8 cellular contexts compared by ENCODE assay signal in the genomic region with DNA sequence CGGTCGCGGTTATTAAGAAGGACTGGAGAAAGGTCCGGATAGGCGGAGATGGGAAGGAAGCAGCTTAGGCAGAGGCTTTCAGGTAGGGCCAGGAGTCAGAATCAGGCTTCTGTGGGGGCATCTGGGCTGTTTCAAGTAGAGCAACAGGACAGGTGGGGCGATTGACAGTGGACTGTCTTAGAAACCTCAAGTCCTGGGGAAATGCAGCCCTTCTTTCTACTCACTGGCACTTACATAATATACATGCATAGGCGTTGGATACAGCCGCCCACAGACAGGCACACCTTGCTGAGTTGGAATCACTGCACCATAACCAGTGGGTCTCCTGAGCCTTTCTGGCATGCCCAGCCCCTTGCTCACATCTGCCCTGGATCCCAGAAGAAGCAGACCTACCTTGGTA. TPM values are rescaled to one million over a fixed set of nuclear protein-coding genes. Genes with fewer than 3 reads are reported as not detected.
DNase-seq lines count a peak whose midpoint lies in the region; ATAC-seq and TF ChIP-seq lines count a peak whose summit lies in the region.

No MANE protein-coding gene starts in this region.

- ATAC-seq in GM19035 (IDR thresholded peaks at IDR 0.05; ENCODE audit: unreplicated experiment) (no peak), GM21390 (IDR thresholded peaks at IDR 0.05; ENCODE audit: unreplicated experiment) (no peak)

- POLR2A ChIA-PET in CD8-positive, alpha-beta memory T cell (lab: Charles Lee): interaction anchor here (2.7 kb wide), 1 partner anchor 26 kb away, joined by 17 read pairs; a partner anchor contains a TSS

- peaks cover 0 to 2% of the 10 kb centered on the region in 2 donors for H3K27me3 Mint-ChIP-seq in CD8-positive, alpha-beta memory T cell
- H3K27me3 Mint-ChIP-seq in osteocyte (ENCODE audit: unreplicated experiment): peaks cover 20% of the 10 kb centered on the region

- H3K27ac Mint-ChIP-seq in CD8-positive, alpha-beta memory T cell: peak overlapping the region; percentile 89 to 100 (median 96)
- peak overlapping the region; percentile 47 for H3K27ac Mint-ChIP-seq in osteocyte (ENCODE audit: unreplicated experiment)

- H3K4me1 Mint-ChIP-seq in CD8-positive, alpha-beta memory T cell: peaks cover 58 to 68% (median 64%) of the 10 kb centered on the region in 3 donors
- peaks cover 28% of the 10 kb centered on the region for H3K4me1 Mint-ChIP-seq in osteocyte (ENCODE audit: unreplicated experiment)

- peaks cover 37% of the 10 kb centered on the region for H3K4me1 ChIP-seq in CD8-positive, alpha-beta memory T cell (ENCODE audit: insufficient read depth, low read length)

- H3K9me3 ChIP-seq in CD8-positive, alpha-beta memory T cell (ENCODE audit: low read length): no peaks in the 10 kb centered on the region

- H3K4me3 ChIP-seq in CD8-positive, alpha-beta memory T cell (ENCODE audit: low read length): peak overlapping the region; percentile 97
- H3K4me3 ChIP-seq in epithelial cell of esophagus (ENCODE audit: low read length): peak overlapping the region; percentile 82

- peak overlapping the region; percentile 89 for H3K27ac ChIP-seq in CD8-positive, alpha-beta memory T cell (ENCODE audit: low read depth, low read length)

- no peaks in the 10 kb centered on the region for H3K27me3 ChIP-seq in CD8-positive, alpha-beta memory T cell (ENCODE audit: insufficient read depth, low read length, poor library complexity, severe bottlenecking)

- DNase-seq in CD8-positive, alpha-beta memory T cell: no peak
- DNase-seq in OCI-M1 (lab: John Stamatoyannopoulos, UW) (peak; percentile 45), epithelial cell of esophagus (ENCODE audit: low read depth) (peak; percentile 33), osteocyte (ENCODE audit: extremely low spot score, unreplicated experiment) (no peak), NCI-H446 treated with DMSO at 0.1 percent for 48 hours (lab: John Stamatoyannopoulos, UW) (no peak), COLO668 (lab: John Stamatoyannopoulos, UW; ENCODE audit: unreplicated experiment) (no peak)

- CTCF ChIA-PET in CD8-positive, alpha-beta memory T cell (lab: Charles Lee): interaction anchor here (1.0 to 7.7 kb wide), 2 partner anchors 20 to 26 kb away, joined by 3 to 60 read pairs; a partner anchor contains a TSS

- no peak for TF ChIP-seq CTCF in epithelial cell of esophagus (IDR thresholded peaks at IDR 0.05; ENCODE audit: insufficient read depth, low read depth, low read length, missing control alignments)
- TF ChIP-seq CTCF in osteocyte (IDR thresholded peaks at IDR 0.05): no peak

- no peaks in the 10 kb centered on the region for H3K9me3 Mint-ChIP-seq in CD8-positive, alpha-beta memory T cell
- no peaks in the 10 kb centered on the region for H3K9me3 Mint-ChIP-seq in osteocyte (ENCODE audit: unreplicated experiment)

- H3K36me3 ChIP-seq in CD8-positive, alpha-beta memory T cell (ENCODE audit: insufficient read depth, low read length): peaks cover 9% of the 10 kb centered on the region

- H3K36me3 Mint-ChIP-seq in CD8-positive, alpha-beta memory T cell: peaks cover 0 to 58% (median 16%) of the 10 kb centered on the region in 3 donors
- peaks cover 13% of the 10 kb centered on the region for H3K36me3 Mint-ChIP-seq in osteocyte (ENCODE audit: unreplicated experiment)

- peak overlapping the region; percentile 87 to 99 (median 95) for H3K4me3 Mint-ChIP-seq in CD8-positive, alpha-beta memory T cell
- peak overlapping the region; percentile 86 for H3K4me3 Mint-ChIP-seq in osteocyte (ENCODE audit: unreplicated experiment)

RNA-seq across cellular contexts. Expression of a gene that starts 0.7 kb away (rescaled TPM):
- 10 to 100 TPM; 32.9 to 35.9 TPM for total RNA-seq in CD8-positive, alpha-beta memory T cell
- polyA plus RNA-seq in CD8-positive, alpha-beta memory T cell: 108 TPM
- total RNA-seq in osteocyte: 13.3 TPM in 2 replicates

RNA-seq across cellular contexts. Expression of a gene that starts 2.3 kb away (rescaled TPM):
- total RNA-seq in CD8-positive, alpha-beta memory T cell: 10 to 100 TPM; 67.1 to 67.4 TPM
- 49.0 TPM for polyA plus RNA-seq in CD8-positive, alpha-beta memory T cell
- 60.3 and 62.0 TPM in 2 replicates for total RNA-seq in osteocyte

RNA-seq across cellular contexts. Expression of a gene that starts 26.1 kb away (rescaled TPM):
- total RNA-seq in CD8-positive, alpha-beta memory T cell: 10 to 100 TPM; 56.3 to 60.0 TPM
- 16.4 TPM for polyA plus RNA-seq in CD8-positive, alpha-beta memory T cell
- total RNA-seq in osteocyte: 55.7 and 57.8 TPM in 2 replicates

Comparison
In these comparisons a context has a peak if more than half of its experiments do, and no peak if none do; other contexts are left out.
1. DNase-seq: peak in OCI-M1 (single experiment) and epithelial cell of esophagus (single experiment); none in CD8-positive, alpha-beta memory T cell (0 of 5), osteocyte (single experiment), NCI-H446 treated with DMSO at 0.1 percent for 48 hours (single experiment) and COLO668 (single experiment).